20 cellular contexts compared by ENCODE assay signal in the genomic region with DNA sequence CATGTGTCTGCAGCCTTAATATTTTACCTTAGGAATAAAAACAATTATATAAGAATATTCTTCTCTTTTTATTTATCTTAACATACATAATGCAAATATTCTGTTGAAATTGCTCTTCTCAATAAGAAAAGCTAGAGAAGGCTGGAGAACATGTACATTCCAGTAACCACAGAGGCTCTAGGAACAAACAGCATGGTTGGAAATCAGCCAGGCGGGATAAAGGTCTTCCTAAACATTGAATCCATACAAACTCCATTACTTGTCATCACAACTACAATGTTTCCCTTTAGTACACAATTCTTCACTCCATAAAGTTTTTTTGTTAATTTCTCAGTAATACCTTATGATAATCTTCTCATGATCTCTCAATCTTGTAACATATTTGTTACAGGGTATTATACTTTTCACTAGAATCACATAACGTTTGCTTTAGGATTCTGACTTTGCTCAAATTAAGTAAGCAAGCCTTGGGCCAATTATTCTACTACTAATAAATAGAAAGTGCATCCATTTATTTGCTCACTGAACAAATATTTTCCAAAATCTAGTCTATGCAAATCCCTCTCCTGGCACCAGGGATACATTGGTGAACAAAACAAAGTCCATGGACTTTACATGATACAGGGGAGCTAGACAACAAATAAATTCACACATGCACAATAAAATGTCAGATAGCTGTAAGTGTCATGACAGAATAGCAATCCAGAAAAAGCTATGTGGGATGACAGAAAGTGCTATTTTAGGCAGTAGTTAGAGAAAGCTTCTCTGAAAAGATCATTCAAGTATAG.
DNase-seq lines count a peak whose midpoint lies in the region; ATAC-seq, FAIRE-seq and TF ChIP-seq lines count a peak whose summit lies in the region.
"Had no signal": no experiment of that assay in that cellular context is flagged by ENCODE, and none has a peak within 500 bp of the region (broad histone marks: within the 10 kb centered on the region; RNA-seq: fewer than 3 reads in every experiment).

No MANE protein-coding gene starts in this region.

- no peak overlapping the region for H3K27ac ChIP-seq in liver (ENCODE audit: low read depth in 1 of 2, low read length in 2 of 2)
- H3K27ac ChIP-seq in HepG2 (ENCODE audit: extremely low read length, insufficient read depth, low read length), result no peak overlapping the region
- no peak overlapping the region for H3K27ac ChIP-seq in fibroblast of lung (ENCODE audit: insufficient read depth, low read length)
- H3K27ac ChIP-seq: A549, SJSA1 had no signal

- no peak for ATAC-seq in HepG2
- no peak for ATAC-seq in HG02678 (IDR thresholded peaks at IDR 0.05; ENCODE audit: unreplicated experiment)
- ATAC-seq in GM21737 (IDR thresholded peaks at IDR 0.05; ENCODE audit: unreplicated experiment), result no peak
- ATAC-seq in GM18867 (IDR thresholded peaks at IDR 0.05; ENCODE audit: unreplicated experiment), result no peak
- ATAC-seq: A549 had no signal

- in situ Hi-C loops in HepG2 (cut with HindIII; ENCODE audit: extremely low pct_ligation_motif_present, low pct_unique_long_range_greater_than_20kb), result no loop called here

- no peak for DNase-seq in HepG2 (ENCODE audit: low spot score)
- peak; percentile 10 to 84 for DNase-seq in fibroblast of lung (ENCODE audit: low read depth in 2 of 2)
- DNase-seq in left kidney (ENCODE audit: low read depth, low spot score), result peak; percentile 30
- no peak for DNase-seq in amygdala (lab: John Stamatoyannopoulos, UW)
- DNase-seq: C1 segment of cervical spinal cord, GF-D8, HFFc6, Karpas-422, NCI-H1105, NCI-H1694 treated with DMSO at 0.1 percent for 48 hours, NCI-H345, NCI-H526 had no signal

- no peak for FAIRE-seq in HepG2 (lab: Jason Lieb, UNC)
- FAIRE-seq: A549, GM12891, H1 had no signal

- H2AFZ ChIP-seq in HepG2 (ENCODE audit: low read length), result no peak overlapping the region
- H2AFZ ChIP-seq in fibroblast of lung (ENCODE audit: low read length), result no peak overlapping the region

- intact Hi-C loops in HepG2 (cut with micrococcal nuclease; ENCODE audit: unreplicated experiment), result no loop called here

- H3K9ac ChIP-seq in liver (ENCODE audit: low read depth in 1 of 2, low read length in 2 of 2), result no peak overlapping the region
- no peak overlapping the region for H3K9ac ChIP-seq in HepG2 (ENCODE audit: insufficient read depth, low read depth, low read length)
- H3K9ac ChIP-seq in fibroblast of lung (ENCODE audit: insufficient read depth, low read length), result no peak overlapping the region

- H3K9me3 ChIP-seq in liver (ENCODE audit: control insufficient read depth in 4 of 4, low read length in 3 of 4), result peaks cover 0 to 5% (median 5%) of the 10 kb centered on the region in 4 donors
- H3K9me3 ChIP-seq in HepG2 (ENCODE audit: low read length), result peaks cover 9% of the 10 kb centered on the region
- H3K9me3 ChIP-seq in fibroblast of lung (ENCODE audit: control insufficient read depth, insufficient read depth, low read depth, low read length), result no peaks in the 10 kb centered on the region
- H3K9me3 ChIP-seq: A549, SJSA1 had no signal

- H3K4me1 ChIP-seq in liver (ENCODE audit: control insufficient read depth in 4 of 4, insufficient read depth in 4 of 4, low read length in 3 of 4), result no peaks in the 10 kb centered on the region
- H3K4me1 ChIP-seq in HepG2 (ENCODE audit: insufficient read depth, low read length), result no peaks in the 10 kb centered on the region
- H3K4me1 ChIP-seq in fibroblast of lung (ENCODE audit: control insufficient read depth, extremely low read depth, insufficient read depth, low read length), result no peaks in the 10 kb centered on the region
- H3K4me1 ChIP-seq: A549 had no signal

- H3K4me2 ChIP-seq in HepG2 (ENCODE audit: low read depth, low read length), result no peak overlapping the region
- no peak overlapping the region for H3K4me2 ChIP-seq in fibroblast of lung (ENCODE audit: extremely low read depth, insufficient read depth, low read length)
- H3K4me2 ChIP-seq: A549 had no signal

- H4K20me1 ChIP-seq in HepG2 (ENCODE audit: insufficient read depth, low read length) (no peaks in the 10 kb centered on the region), fibroblast of lung (ENCODE audit: control insufficient read depth, extremely low read depth, insufficient read depth, low read length) (no peaks in the 10 kb centered on the region)

- POLR2A ChIA-PET in HepG2 (lab: Yijun Ruan, JAX), result no interaction called here

- H3K4me3 ChIP-seq in liver (ENCODE audit: low read depth in 1 of 3, low read length in 3 of 3) (no peak overlapping the region), HepG2 (replicated peaks in 1 of 3; ENCODE audit: insufficient read depth in 1 of 3, low read depth in 2 of 3, low read length in 3 of 3) (no peak overlapping the region), fibroblast of lung (replicated peaks in 1 of 4; ENCODE audit: control extremely low read depth in 1 of 4, insufficient read depth in 1 of 4, low read depth in 3 of 4, low read length in 4 of 4) (no peak overlapping the region)
- H3K4me3 ChIP-seq: A549, SJSA1 had no signal

- TF ChIP-seq RAD21 in liver (IDR thresholded peaks at IDR 0.05) (no peak), HepG2 (CRISPR knock-in tag; IDR thresholded peaks at IDR 0.05) (no peak)

- TF ChIP-seq CTCF in liver (IDR thresholded peaks at IDR 0.05; ENCODE audit: low read depth, low read length, missing input control) (no peak), HepG2 (CRISPR knock-in tag; IDR thresholded peaks at IDR 0.05) (no peak), fibroblast of lung (conservative IDR thresholded peaks at IDR 0.05 in 1 of 2, IDR thresholded peaks at IDR 0.05 in 1 of 2; ENCODE audit: low read depth in 1 of 2, low read length in 2 of 2) (no peak)

- no peaks in the 10 kb centered on the region for H3K27me3 ChIP-seq in liver (ENCODE audit: control insufficient read depth in 4 of 4, insufficient read depth in 4 of 4, low read length in 3 of 4)
- H3K27me3 ChIP-seq in HepG2 (ENCODE audit: control insufficient read depth in 1 of 2, insufficient read depth in 2 of 2, low read length in 2 of 2), result no peaks in the 10 kb centered on the region
- no peaks in the 10 kb centered on the region for H3K27me3 ChIP-seq in fibroblast of lung (ENCODE audit: control insufficient read depth, insufficient read depth, low read length)
- H3K27me3 ChIP-seq: SJSA1 had no signal

- no peak for TF ChIP-seq POLR2A in HepG2 (IDR thresholded peaks at IDR 0.05; ENCODE audit: insufficient read depth in 1 of 2, low read depth in 2 of 2, low read length in 2 of 2)

- H3K36me3 ChIP-seq in liver (ENCODE audit: control insufficient read depth in 4 of 4, insufficient read depth in 3 of 4, low read depth in 1 of 4, low read length in 3 of 4), result no peaks in the 10 kb centered on the region
- H3K36me3 ChIP-seq in HepG2 (replicated peaks in 1 of 2; ENCODE audit: control insufficient read depth in 1 of 2, insufficient read depth in 2 of 2, low read length in 2 of 2), result no peaks in the 10 kb centered on the region
- H3K36me3 ChIP-seq in fibroblast of lung (ENCODE audit: control insufficient read depth, insufficient read depth, low read length), result no peaks in the 10 kb centered on the region
- H3K36me3 ChIP-seq: SJSA1 had no signal

- no peaks in the 10 kb centered on the region for H3K79me2 ChIP-seq in HepG2 (ENCODE audit: insufficient read depth, low read length)
- H3K79me2 ChIP-seq in fibroblast of lung (ENCODE audit: control insufficient read depth, insufficient read depth, low read length), result no peaks in the 10 kb centered on the region

- TF ChIP-seq EP300 in HepG2 (IDR thresholded peaks at IDR 0.05; ENCODE audit: low read depth in 2 of 2, low read length in 2 of 2) (no peak), HepG2 (CRISPR knock-in tag; IDR thresholded peaks at IDR 0.05; ENCODE audit: borderline replicate concordance) (no peak)

- CTCF ChIA-PET in HepG2 (lab: Yijun Ruan, JAX; ENCODE audit: low intra/inter-chr PET ratio, low total read pairs), result no interaction called here

- BruUV-seq in HepG2 (replicated peaks; lab: Mats Ljungman, UMichigan), result no TSS peak

- 51% methylated on average over 2 of the region's 2 CpGs for WGBS in liver
- 0% methylated on average over 2 of the region's 2 CpGs for WGBS in HepG2 (ENCODE audit: low lambda C conversion rate)

TF ChIP-seq in liver, 16 proteins besides CTCF, POLR2A, EP300 and RAD21 (continues in another document):
- TF ChIP-seq, protein P1, sequence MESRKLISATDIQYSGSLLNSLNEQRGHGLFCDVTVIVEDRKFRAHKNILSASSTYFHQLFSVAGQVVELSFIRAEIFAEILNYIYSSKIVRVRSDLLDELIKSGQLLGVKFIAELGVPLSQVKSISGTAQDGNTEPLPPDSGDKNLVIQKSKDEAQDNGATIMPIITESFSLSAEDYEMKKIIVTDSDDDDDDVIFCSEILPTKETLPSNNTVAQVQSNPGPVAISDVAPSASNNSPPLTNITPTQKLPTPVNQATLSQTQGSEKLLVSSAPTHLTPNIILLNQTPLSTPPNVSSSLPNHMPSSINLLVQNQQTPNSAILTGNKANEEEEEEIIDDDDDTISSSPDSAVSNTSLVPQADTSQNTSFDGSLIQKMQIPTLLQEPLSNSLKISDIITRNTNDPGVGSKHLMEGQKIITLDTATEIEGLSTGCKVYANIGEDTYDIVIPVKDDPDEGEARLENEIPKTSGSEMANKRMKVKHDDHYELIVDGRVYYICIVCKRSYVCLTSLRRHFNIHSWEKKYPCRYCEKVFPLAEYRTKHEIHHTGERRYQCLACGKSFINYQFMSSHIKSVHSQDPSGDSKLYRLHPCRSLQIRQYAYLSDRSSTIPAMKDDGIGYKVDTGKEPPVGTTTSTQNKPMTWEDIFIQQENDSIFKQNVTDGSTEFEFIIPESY (IDR thresholded peaks at IDR 0.05), result no peak

TF ChIP-seq in HepG2, 621 proteins besides CTCF, POLR2A, EP300 and RAD21 (continues in another document):
- TF ChIP-seq, protein P2, sequence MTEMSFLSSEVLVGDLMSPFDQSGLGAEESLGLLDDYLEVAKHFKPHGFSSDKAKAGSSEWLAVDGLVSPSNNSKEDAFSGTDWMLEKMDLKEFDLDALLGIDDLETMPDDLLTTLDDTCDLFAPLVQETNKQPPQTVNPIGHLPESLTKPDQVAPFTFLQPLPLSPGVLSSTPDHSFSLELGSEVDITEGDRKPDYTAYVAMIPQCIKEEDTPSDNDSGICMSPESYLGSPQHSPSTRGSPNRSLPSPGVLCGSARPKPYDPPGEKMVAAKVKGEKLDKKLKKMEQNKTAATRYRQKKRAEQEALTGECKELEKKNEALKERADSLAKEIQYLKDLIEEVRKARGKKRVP (CRISPR knock-in tag; IDR thresholded peaks at IDR 0.05), result no peak
- TF ChIP-seq ZNF354B (CRISPR knock-in tag; IDR thresholded peaks at IDR 0.05) (no peak), TMF1 (CRISPR knock-in tag; IDR thresholded peaks at IDR 0.05; ENCODE audit: low read depth) (no peak), BRD4 (CRISPR knock-in tag; IDR thresholded peaks at IDR 0.05) (no peak), ZFAT (CRISPR knock-in tag; conservative IDR thresholded peaks at IDR 0.05) (no peak), ZMYM4 (CRISPR knock-in tag; IDR thresholded peaks at IDR 0.05) (no peak), ZNF205 (CRISPR knock-in tag; IDR thresholded peaks at IDR 0.05) (no peak), SMAD1 (CRISPR knock-in tag; IDR thresholded peaks at IDR 0.05; ENCODE audit: borderline replicate concordance, low read depth) (no peak)

Comparison
In these comparisons a context has a peak if more than half of its experiments do, and no peak if none do; other contexts are left out.
1. DNase-seq: peak in fibroblast of lung (2 of 2) and left kidney (single experiment); none in HepG2 (single experiment) and amygdala (0 of 56).